In the genomic region with DNA sequence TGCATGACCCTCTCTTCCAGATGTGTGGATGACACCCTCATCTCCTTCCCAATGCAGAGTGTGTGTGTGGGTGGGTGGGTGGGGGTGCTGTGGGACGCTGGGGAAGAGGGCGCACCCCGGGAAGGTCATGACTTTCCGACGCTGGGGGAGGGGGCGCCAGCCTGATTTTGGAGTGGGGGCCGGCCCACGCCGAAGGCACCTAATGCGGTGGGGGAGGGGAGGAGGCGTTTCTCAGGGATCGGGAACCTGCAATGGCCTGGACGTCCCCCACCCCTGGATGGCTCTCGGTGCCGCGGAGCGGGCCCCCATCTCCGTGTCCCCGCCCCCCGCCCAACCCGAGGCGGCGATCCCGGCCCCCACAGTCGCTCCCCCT, we compare ENCODE assay signal across 14 cellular contexts. TPM values are rescaled to one million over a fixed set of nuclear protein-coding genes. Genes with fewer than 3 reads are reported as not detected.
DNase-seq lines count a peak whose midpoint lies in the region; ATAC-seq and TF ChIP-seq lines count a peak whose summit lies in the region.
"Had no signal": no experiment of that assay in that cellular context is flagged by ENCODE, and none has a peak within 500 bp of the region (broad histone marks: within the 10 kb centered on the region; RNA-seq: fewer than 3 reads in every experiment).

No MANE protein-coding gene starts in this region.

- no peak overlapping the region for H3K14ac ChIP-seq in H9 (ENCODE audit: insufficient read depth, low read length)

- H3K27ac Mint-ChIP-seq in H9, result no peak overlapping the region
- H3K27ac Mint-ChIP-seq in stimulated activated naive B cell treated with anti-CD40 and anti-IgM and Interleukin-4, amounts not matched to agents 10 μg/mL and 1 μg/mL and 100 μg/mL, for 72 hours, result no peak overlapping the region

- H3K27ac ChIP-seq in H9 (ENCODE audit: insufficient read length, low read depth, low read length) (no peak overlapping the region), RWPE2 (ENCODE audit: poor library complexity, severe bottlenecking) (no peak overlapping the region), iPS-18a (ENCODE audit: low read length) (no peak overlapping the region)
- H3K27ac ChIP-seq: body of pancreas, left lung had no signal

- no peaks in the 10 kb centered on the region for H3K79me2 ChIP-seq in H9 (ENCODE audit: insufficient read depth, low read length)

- H3K23ac ChIP-seq in H9 (ENCODE audit: insufficient read length, low read depth, low read length), result no peak overlapping the region

- H3T11ph ChIP-seq in H9 (ENCODE audit: low read length), result no peak overlapping the region

- H3K79me1 ChIP-seq in H9 (ENCODE audit: insufficient read depth, low read depth, low read length, poor library complexity, severe bottlenecking), result no peaks in the 10 kb centered on the region

- no peak for ATAC-seq in RWPE2 (ENCODE audit: low read depth)
- ATAC-seq in stimulated activated naive B cell treated with anti-CD40 and anti-IgM and Interleukin-4, amounts not matched to agents 10 μg/mL and 1 μg/mL and 100 μg/mL, for 72 hours (replicated peaks), result peak in 1 of 2 donors; percentile 4
- ATAC-seq in HG03432 (IDR thresholded peaks at IDR 0.05; ENCODE audit: unreplicated experiment), result no peak
- no peak for ATAC-seq in HG03196 (IDR thresholded peaks at IDR 0.05; ENCODE audit: unreplicated experiment)
- ATAC-seq: sciatic nerve had no signal

- peak overlapping the region; percentile 60 to 80 for H3K4me3 Mint-ChIP-seq in H9
- H3K4me3 Mint-ChIP-seq in stimulated activated naive B cell treated with anti-CD40 and anti-IgM and Interleukin-4, amounts not matched to agents 10 μg/mL and 1 μg/mL and 100 μg/mL, for 72 hours, result peak overlapping the region; percentile 54 to 58

- H2BK12ac ChIP-seq in H9 (ENCODE audit: insufficient read length, low read depth, low read length), result no peak overlapping the region

- H4K20me1 ChIP-seq in H9 (ENCODE audit: control insufficient read depth, insufficient read depth, insufficient read length), result no peaks in the 10 kb centered on the region

- peaks cover 70% of the 10 kb centered on the region for H3K27me3 ChIP-seq in H9 (ENCODE audit: insufficient read depth, low read length)
- peaks cover 20% of the 10 kb centered on the region for H3K27me3 ChIP-seq in RWPE2 (ENCODE audit: insufficient read depth, poor library complexity, severe bottlenecking)
- peaks cover 93% of the 10 kb centered on the region for H3K27me3 ChIP-seq in iPS-18a (ENCODE audit: control insufficient read depth, insufficient read depth, low read length)
- H3K27me3 ChIP-seq: body of pancreas had no signal

- H4K91ac ChIP-seq in H9 (ENCODE audit: insufficient read length, low read depth, low read length), result no peak overlapping the region

- no peak overlapping the region for H3K56ac ChIP-seq in H9 (ENCODE audit: insufficient read length, low read depth, low read length)

- H2AK5ac ChIP-seq in H9 (ENCODE audit: insufficient read length, low read length), result no peak overlapping the region

- H3K36me3 Mint-ChIP-seq in H9 (ENCODE audit: insufficient read depth in 1 of 3, low read depth in 3 of 3), result no peaks in the 10 kb centered on the region
- no peaks in the 10 kb centered on the region for H3K36me3 Mint-ChIP-seq in stimulated activated naive B cell treated with anti-CD40 and anti-IgM and Interleukin-4, amounts not matched to agents 10 μg/mL and 1 μg/mL and 100 μg/mL, for 72 hours

- H3K9me3 ChIP-seq in H9 (ENCODE audit: control insufficient read depth, low read depth, low read length), result no peaks in the 10 kb centered on the region
- no peaks in the 10 kb centered on the region for H3K9me3 ChIP-seq in RWPE2 (ENCODE audit: severe bottlenecking)
- H3K9me3 ChIP-seq in iPS-18a (ENCODE audit: control insufficient read depth, low read depth, low read length), result no peaks in the 10 kb centered on the region
- H3K9me3 ChIP-seq: body of pancreas, left lung had no signal

- DNase-seq in H9 (no peak), RWPE2 (ENCODE audit: low spot score) (no peak), inferior parietal cortex (ENCODE audit: extremely low spot score) (no peak)
- DNase-seq in stimulated activated naive B cell treated with anti-CD40 and anti-IgM and Interleukin-4, amounts not matched to agents 10 μg/mL and 1 μg/mL and 100 μg/mL, for 72 hours, result no peak
- DNase-seq: activated CD8-positive, alpha-beta memory T cell treated with anti-CD3 and anti-CD28 coated beads, Interleukin-2, amount 50 U/mL, for 4 hours; Karpas-422; NCI-H524 treated with DMSO at 0.1 percent for 48 hours; T-helper 1 cell had no signal

- no peak overlapping the region for H2BK15ac ChIP-seq in H9 (ENCODE audit: low read depth, low read length)

- H3K9me3 Mint-ChIP-seq in H9, result no peaks in the 10 kb centered on the region
- no peaks in the 10 kb centered on the region for H3K9me3 Mint-ChIP-seq in stimulated activated naive B cell treated with anti-CD40 and anti-IgM and Interleukin-4, amounts not matched to agents 10 μg/mL and 1 μg/mL and 100 μg/mL, for 72 hours

- no peak overlapping the region for H2BK120ac ChIP-seq in H9 (ENCODE audit: low read depth, low read length, poor library complexity, severe bottlenecking)

- H2BK20ac ChIP-seq in H9 (ENCODE audit: low read depth, low read length, poor library complexity, severe bottlenecking), result no peak overlapping the region

- H4K8ac ChIP-seq in H9 (replicated peaks; ENCODE audit: insufficient read length, low read depth, low read length), result no peak overlapping the region

- peaks cover 3% of the 10 kb centered on the region for H3K23me2 ChIP-seq in H9 (ENCODE audit: insufficient read length, low read depth, low read length, poor library complexity, severe bottlenecking)

- TF ChIP-seq CTCF in H9 (conservative IDR thresholded peaks at IDR 0.05) (no peak), RWPE2 (IDR thresholded peaks at IDR 0.05; ENCODE audit: poor library complexity, severe bottlenecking) (no peak)

- H3K4ac ChIP-seq in H9 (ENCODE audit: low read depth, low read length), result no peak overlapping the region

- H3K9ac ChIP-seq in H9 (ENCODE audit: extremely low read depth, insufficient read length, low read length), result no peak overlapping the region
- H3K9ac ChIP-seq in iPS-18a (ENCODE audit: low read length), result no peak overlapping the region

- H3K18ac ChIP-seq in H9 (ENCODE audit: insufficient read length, low read depth, low read length), result no peak overlapping the region

- peaks cover 95% of the 10 kb centered on the region for H3K27me3 Mint-ChIP-seq in H9 (ENCODE audit: low read depth)
- H3K27me3 Mint-ChIP-seq in stimulated activated naive B cell treated with anti-CD40 and anti-IgM and Interleukin-4, amounts not matched to agents 10 μg/mL and 1 μg/mL and 100 μg/mL, for 72 hours, result peaks cover 83 to 94% of the 10 kb centered on the region in 2 donors

- no peak overlapping the region for H2AFZ ChIP-seq in H9 (ENCODE audit: low read length)

- peaks cover 33 to 37% of the 10 kb centered on the region in 2 experiments for H3K4me1 Mint-ChIP-seq in H9
- peaks cover 19 to 22% of the 10 kb centered on the region in 2 donors for H3K4me1 Mint-ChIP-seq in stimulated activated naive B cell treated with anti-CD40 and anti-IgM and Interleukin-4, amounts not matched to agents 10 μg/mL and 1 μg/mL and 100 μg/mL, for 72 hours

- no peak overlapping the region for H2BK5ac ChIP-seq in H9 (ENCODE audit: insufficient read length, low read length)

- H3K4me2 ChIP-seq in H9 (ENCODE audit: insufficient read depth, insufficient read length, low read length), result peak overlapping the region; percentile 36

- peak overlapping the region; percentile 24 for H3K4me3 ChIP-seq in RWPE2 (ENCODE audit: severe bottlenecking)
- peak overlapping the region; percentile 32 for H3K4me3 ChIP-seq in iPS-18a (ENCODE audit: low read length)
- H3K4me3 ChIP-seq: body of pancreas, left lung had no signal

- no peak overlapping the region for H4K5ac ChIP-seq in H9 (ENCODE audit: insufficient read length, low read depth, low read length)

- H3K4me1 ChIP-seq in H9 (ENCODE audit: insufficient read depth, low read length) (no peaks in the 10 kb centered on the region), RWPE2 (ENCODE audit: insufficient read depth, poor library complexity, severe bottlenecking) (no peaks in the 10 kb centered on the region), iPS-18a (ENCODE audit: control insufficient read depth, low read depth, low read length) (peaks cover 10% of the 10 kb centered on the region)
- H3K4me1 ChIP-seq: body of pancreas had no signal

- H3K36me3 ChIP-seq in RWPE2 (ENCODE audit: low read depth) (no peaks in the 10 kb centered on the region), iPS-18a (ENCODE audit: control insufficient read depth, low read depth, low read length) (no peaks in the 10 kb centered on the region)
- H3K36me3 ChIP-seq: left lung had no signal

- WGBS in H9 (ENCODE audit: extremely low coverage, insufficient read length, low lambda C conversion rate), result no CpG with 5 or more reads among the region's 25 CpGs

RNA-seq across cellular contexts. Expression of gene SRCIN1, which starts 33.5 kb away (rescaled TPM):
- 6.7 and 6.9 TPM in 2 replicates for total RNA-seq in H9 (2021)
